In the genomic region with DNA sequence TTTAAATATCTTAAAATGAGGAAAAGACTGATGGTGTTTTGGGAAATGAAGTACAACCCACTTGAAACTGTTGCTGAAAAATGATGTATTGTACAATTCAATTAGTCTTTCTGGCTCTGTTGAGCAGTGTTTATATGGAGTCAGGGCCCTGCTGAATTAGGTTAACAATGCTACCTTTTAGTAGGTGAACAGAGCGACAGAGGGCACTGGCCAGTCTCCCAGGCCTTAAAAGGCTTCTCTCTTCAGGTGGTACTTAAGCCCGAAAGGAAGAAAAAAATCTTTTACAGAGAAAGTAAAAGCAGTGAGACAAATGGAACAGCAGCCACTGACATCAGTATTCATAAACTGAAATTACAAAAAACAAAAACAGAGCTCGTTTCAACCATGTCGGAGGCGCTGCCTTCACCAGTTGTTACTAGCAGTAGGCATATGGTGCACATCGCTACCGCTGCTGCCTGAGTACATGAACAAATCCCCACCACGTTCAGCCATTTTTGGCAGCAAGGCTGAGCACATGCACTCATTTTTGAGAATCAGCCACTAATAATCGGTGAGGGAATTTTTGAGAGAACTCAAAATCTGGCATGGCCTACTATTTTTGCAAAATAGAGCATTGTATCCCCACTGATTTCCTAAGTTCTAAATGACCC, we compare ENCODE assay signal across 28 cellular contexts.
DNase-seq lines count a peak whose midpoint lies in the region; ATAC-seq, FAIRE-seq and TF ChIP-seq lines count a peak whose summit lies in the region.
"Had no signal": no experiment of that assay in that cellular context is flagged by ENCODE, and none has a peak within 500 bp of the region (broad histone marks: within the 10 kb centered on the region; RNA-seq: fewer than 3 reads in every experiment).

No MANE protein-coding gene starts in this region.

- no peaks in the 10 kb centered on the region for H3K4me1 ChIP-seq in GM23248 (ENCODE audit: insufficient read depth)
- H3K4me1 ChIP-seq: suprapubic skin had no signal

- H3K27ac ChIP-seq in layer of hippocampus (ENCODE audit: low read depth, low read length) (peak overlapping the region; percentile 15), GM23248 (no peak overlapping the region)
- H3K27ac ChIP-seq: cardiac muscle cell, spleen, suprapubic skin, WERI-Rb-1 had no signal

- peak overlapping the region; percentile 48 for H3K27ac Mint-ChIP-seq in WTC11
- H3K27ac Mint-ChIP-seq: stimulated activated effector memory CD8-positive, alpha-beta T cell treated with anti-CD3 and anti-CD28 coated beads, Interleukin-12 subunit alpha, Interleukin-12 subunit beta, amount 100 ng/mL, for 72 hours; T-helper 2 cell treated with Interferon-gamma antibody and Interleukin-4, amounts not matched to agents 5 μg/mL and 100 μg/mL, for 36 hours had no signal

- no peaks in the 10 kb centered on the region for H3K79me2 ChIP-seq in GM23248 (ENCODE audit: insufficient read depth)

- no peak overlapping the region for H3K4me2 ChIP-seq in GM23248 (ENCODE audit: unreplicated experiment)

- WGBS in GM23248 (ENCODE audit: low coverage in 1 of 2, low lambda C conversion rate in 2 of 2, missing lambda C conversion rate in 2 of 2), 2 experiments, result 78 to 81% methylated on average over 9 of the region's 9 CpGs

- intact Hi-C loops in Right ventricle myocardium inferior (cut with DNase I), result no loop called here
- intact Hi-C loops in cardiac septum (cut with DNase I), result no loop called here

- no peak overlapping the region for H2AFZ ChIP-seq in GM23248

- CTCF ChIA-PET in WTC11 (lab: Charles Lee), result interaction anchor here (1.6 kb wide), 1 partner anchor 37 kb away, joined by 5 read pairs; no protein-coding TSS in a partner anchor

- in situ Hi-C loops in GM23248 (cut with MboI), result no loop called here

- H4K20me1 ChIP-seq in GM23248 (ENCODE audit: insufficient read depth), result no peaks in the 10 kb centered on the region

- POLR2A ChIA-PET in WTC11 (lab: Charles Lee), result no interaction called here

- DNase-seq in Right ventricle myocardium inferior (ENCODE audit: missing footprints) (no peak), cardiac septum (ENCODE audit: low spot score) (no peak), WTC11 (ENCODE audit: low spot score) (no peak), GM19239 (ENCODE audit: insufficient read length, low spot score) (no peak), GM23248 (no peak)
- DNase-seq: activated CD4-positive, alpha-beta T cell treated with anti-CD3 and anti-CD28 coated beads, Interleukin-2, amount 50 U/mL, for 1 hour; activated naive CD4-positive, alpha-beta T cell treated with anti-CD3 and anti-CD28 coated beads, Interleukin-2, amount 50 U/mL, for 16 hours; dermis blood vessel endothelial cell; glutamatergic neuron; KG1; left colon; MM.1S; naive B cell; NCI-H146; NCI-H226; NCI-H748 treated with DMSO at 0.1 percent for 48 hours; spleen; stimulated activated CD4-positive, alpha-beta T cell treated with anti-CD3 and anti-CD28 coated beads, Interleukin-2, amount 100 ng/mL, for 48 hours; WERI-Rb-1 had no signal

- H3K36me3 ChIP-seq in GM23248 (ENCODE audit: low read depth), result no peaks in the 10 kb centered on the region
- H3K36me3 ChIP-seq: cardiac muscle cell, suprapubic skin had no signal

- peak; percentile 38 for ATAC-seq in Right ventricle myocardium inferior
- peak; percentile 98 for ATAC-seq in WTC11
- ATAC-seq in HG03159 (IDR thresholded peaks at IDR 0.05; ENCODE audit: unreplicated experiment), result no peak
- no peak for ATAC-seq in HG02610 (IDR thresholded peaks at IDR 0.05; ENCODE audit: unreplicated experiment)
- ATAC-seq: left colon; SK-N-SH treated with all-trans-retinoic acid at 6 μM for 48 hours; stimulated activated effector memory CD8-positive, alpha-beta T cell treated with anti-CD3 and anti-CD28 coated beads, Interleukin-12 subunit alpha, Interleukin-12 subunit beta, amount 100 ng/mL, for 72 hours had no signal

- H3K27me3 Mint-ChIP-seq in WTC11 (ENCODE audit: low read depth), result no peaks in the 10 kb centered on the region
- H3K27me3 Mint-ChIP-seq: naive B cell had no signal

- H3K4me3 Mint-ChIP-seq in WTC11, result no peak overlapping the region
- H3K4me3 Mint-ChIP-seq: naive B cell; stimulated activated effector memory CD8-positive, alpha-beta T cell treated with anti-CD3 and anti-CD28 coated beads, Interleukin-12 subunit alpha, Interleukin-12 subunit beta, amount 100 ng/mL, for 72 hours; T-helper 2 cell treated with Interferon-gamma antibody and Interleukin-4, amounts not matched to agents 5 μg/mL and 100 μg/mL, for 36 hours had no signal

- H3K9ac ChIP-seq in GM23248, result no peak overlapping the region

- H3K9me2 ChIP-seq in GM23248 (ENCODE audit: insufficient read depth), result no peaks in the 10 kb centered on the region

- H3K4me1 Mint-ChIP-seq in WTC11, result peaks cover 41% of the 10 kb centered on the region
- H3K4me1 Mint-ChIP-seq: naive B cell; stimulated activated effector memory CD8-positive, alpha-beta T cell treated with anti-CD3 and anti-CD28 coated beads, Interleukin-12 subunit alpha, Interleukin-12 subunit beta, amount 100 ng/mL, for 72 hours had no signal

- H3K9me3 Mint-ChIP-seq in WTC11, result no peaks in the 10 kb centered on the region
- H3K9me3 Mint-ChIP-seq: naive B cell; stimulated activated effector memory CD8-positive, alpha-beta T cell treated with anti-CD3 and anti-CD28 coated beads, Interleukin-12 subunit alpha, Interleukin-12 subunit beta, amount 100 ng/mL, for 72 hours; T-helper 2 cell treated with Interferon-gamma antibody and Interleukin-4, amounts not matched to agents 5 μg/mL and 100 μg/mL, for 36 hours had no signal

- H3F3A ChIP-seq in GM23248 (ENCODE audit: insufficient read depth), result no peaks in the 10 kb centered on the region

- H3K36me3 Mint-ChIP-seq in WTC11, result no peaks in the 10 kb centered on the region

- no peaks in the 10 kb centered on the region for H3K27me3 ChIP-seq in layer of hippocampus (ENCODE audit: control insufficient read depth, insufficient read depth, low read length)
- H3K27me3 ChIP-seq in GM23248 (replicated peaks; ENCODE audit: insufficient read depth), result no peaks in the 10 kb centered on the region
- H3K27me3 ChIP-seq: cardiac muscle cell, spleen, suprapubic skin had no signal

- no peak for FAIRE-seq in GM19239 (lab: Jason Lieb, UNC)
- FAIRE-seq: GM12891 had no signal

- H3K4me3 ChIP-seq in GM23248, result no peak overlapping the region
- H3K4me3 ChIP-seq: cardiac muscle cell, spleen, suprapubic skin had no signal

- TF ChIP-seq CTCF in WTC11 (IDR thresholded peaks at IDR 0.05), result no peak

- H3K9me3 ChIP-seq in GM23248 (ENCODE audit: low read depth), result no peaks in the 10 kb centered on the region
- H3K9me3 ChIP-seq: spleen, suprapubic skin had no signal

TF ChIP-seq in WTC11, 78 proteins besides CTCF, POLR2A, EP300 and RAD21 (continues in another document):
- TF ChIP-seq ZNF416 (CRISPR knock-in tag; IDR thresholded peaks at IDR 0.05) (no peak), NR3C1 (CRISPR knock-in tag; conservative IDR thresholded peaks at IDR 0.05; ENCODE audit: low read depth) (no peak), CBFB (CRISPR knock-in tag; IDR thresholded peaks at IDR 0.05; ENCODE audit: low read depth) (no peak), ATF3 (CRISPR knock-in tag; conservative IDR thresholded peaks at IDR 0.05) (no peak), ZNF423 (CRISPR knock-in tag; IDR thresholded peaks at IDR 0.05) (no peak), TEAD4 (CRISPR knock-in tag; IDR thresholded peaks at IDR 0.05) (no peak), STAT6 (CRISPR knock-in tag; conservative IDR thresholded peaks at IDR 0.05; ENCODE audit: low read depth) (no peak), ZNF121 (CRISPR knock-in tag; IDR thresholded peaks at IDR 0.05) (no peak), CREB1 (CRISPR knock-in tag; IDR thresholded peaks at IDR 0.05) (no peak), ZNF425 (CRISPR knock-in tag; conservative IDR thresholded peaks at IDR 0.05) (no peak), NFATC4 (CRISPR knock-in tag; IDR thresholded peaks at IDR 0.05) (no peak), ATF1 (CRISPR knock-in tag; IDR thresholded peaks at IDR 0.05) (no peak), NFE2L1 (CRISPR knock-in tag; IDR thresholded peaks at IDR 0.05) (no peak)

Comparison
In these comparisons a context has a peak if more than half of its experiments do, and no peak if none do; other contexts are left out.
1. ATAC-seq: peak in Right ventricle myocardium inferior (single experiment) and WTC11 (single experiment); none in HG03159 (single experiment) and HG02610 (single experiment).